ENCODE assay signal across 28 cellular contexts in genomic region chr22:49703391-49703926, GRCh38.
"Had no signal": no experiment of that assay in that cellular context is flagged by ENCODE, and none has a peak within 500 bp of the region (broad histone marks: within the 10 kb centered on the region; RNA-seq: fewer than 3 reads in every experiment).

No MANE protein-coding gene starts in this region.

- DNase-seq: activated CD4-positive, alpha-beta memory T cell treated with anti-CD3 and anti-CD28 coated beads, Interleukin-2, amount 10 ng/mL, durations not matched to agents 7 days and 5 days; activated CD4-positive, alpha-beta T cell treated with anti-CD3 and anti-CD28 coated beads for 1 hour; activated CD4-positive, alpha-beta T cell treated with anti-CD3 and anti-CD28 coated beads for 48 hours; activated CD4-positive, CD25-positive, alpha-beta regulatory T cell; activated gamma-delta T cell treated with Interleukin-2 at 50 U/mL for 16 hours; activated naive CD4-positive, alpha-beta T cell treated with anti-CD3 and anti-CD28 coated beads for 36 hours; activated T-cell treated with anti-CD3 and anti-CD28 coated beads, Interleukin-2, amount 50 U/mL, for 48 hours; body of pancreas; Kasumi-1; MG63; NCI-H1048; NCI-H1105 treated with DMSO at 0.1 percent for 48 hours; NCI-H1436; NCI-H1694; NCI-H1930; NCI-H2081 treated with DMSO at 0.1 percent for 48 hours; NCI-H345; NCI-H524 treated with DMSO at 0.1 percent for 48 hours; SHP77; SJCRH30; T1000; WERI-Rb-1 had no signal

- H3K36me3 ChIP-seq: adrenal gland, breast epithelium, MG63, SJCRH30, WERI-Rb-1 had no signal

- H3K4me1 Mint-ChIP-seq: activated CD4-positive, alpha-beta memory T cell treated with anti-CD3 and anti-CD28 coated beads, Interleukin-2, amount 10 ng/mL, durations not matched to agents 7 days and 5 days; activated T-helper 17 cell treated with anti-CD3 and anti-CD28 coated beads, Interleukin-2, amount 50 U/mL, for 72 hours had no signal

- H3K27ac ChIP-seq: adrenal gland, body of pancreas, breast epithelium, SJCRH30, SK-N-MC, WERI-Rb-1 had no signal

- H3K4me1 ChIP-seq: adrenal gland, body of pancreas, breast epithelium, SJCRH30 had no signal

- H3K27ac Mint-ChIP-seq: activated CD4-positive, alpha-beta memory T cell treated with anti-CD3 and anti-CD28 coated beads, Interleukin-2, amount 10 ng/mL, durations not matched to agents 7 days and 5 days; activated naive CD4-positive, alpha-beta T cell treated with anti-CD3 and anti-CD28 coated beads for 36 hours; activated naive CD4-positive, alpha-beta T cell treated with anti-CD3 and anti-CD28 coated beads, Interleukin-2, amount 50 U/mL, for 72 hours; activated T-helper 17 cell treated with anti-CD3 and anti-CD28 coated beads, Interleukin-2, amount 50 U/mL, for 72 hours had no signal

- ATAC-seq: activated naive CD4-positive, alpha-beta T cell treated with anti-CD3 and anti-CD28 coated beads, Interleukin-2, amount 50 U/mL, for 72 hours; activated T-helper 17 cell treated with anti-CD3 and anti-CD28 coated beads, Interleukin-2, amount 50 U/mL, for 72 hours; body of pancreas; Panc1 had no signal

- H3K4me3 ChIP-seq: adrenal gland, body of pancreas, breast epithelium, MG63, SJCRH30, SK-N-MC had no signal

- H3K4me3 Mint-ChIP-seq: activated CD4-positive, alpha-beta memory T cell treated with anti-CD3 and anti-CD28 coated beads, Interleukin-2, amount 10 ng/mL, durations not matched to agents 7 days and 5 days; activated naive CD4-positive, alpha-beta T cell treated with anti-CD3 and anti-CD28 coated beads for 36 hours; activated T-helper 17 cell treated with anti-CD3 and anti-CD28 coated beads, Interleukin-2, amount 50 U/mL, for 72 hours had no signal

- H3K9me3 ChIP-seq: adrenal gland had no signal
